In genomic region chr15:37585966-37586656, GRCh38 we compare ENCODE assay signal across 17 cellular contexts.
DNase-seq lines count a peak whose midpoint lies in the region; TF ChIP-seq lines count a peak whose summit lies in the region.
"Had no signal": no experiment of that assay in that cellular context is flagged by ENCODE, and none has a peak within 500 bp of the region (broad histone marks: within the 10 kb centered on the region; RNA-seq: fewer than 3 reads in every experiment).

No MANE protein-coding gene starts in this region.

- H3K79me2 ChIP-seq in GM23248 (ENCODE audit: insufficient read depth) = no peaks in the 10 kb centered on the region
- H3K79me2 ChIP-seq in hepatocyte = no peaks in the 10 kb centered on the region

- H3K9me3 ChIP-seq in GM23248 (ENCODE audit: low read depth) = no peaks in the 10 kb centered on the region
- no peaks in the 10 kb centered on the region for H3K9me3 ChIP-seq in hepatocyte (ENCODE audit: low read depth)
- H3K9me3 ChIP-seq: testis had no signal

- H3K9me2 ChIP-seq in GM23248 (ENCODE audit: insufficient read depth) = no peaks in the 10 kb centered on the region
- no peaks in the 10 kb centered on the region for H3K9me2 ChIP-seq in hepatocyte (replicated peaks; ENCODE audit: insufficient read depth)

- no peak overlapping the region for H3K9ac ChIP-seq in GM23248

- H3K4me3 ChIP-seq in GM23248 = peak overlapping the region; percentile 41; the same call in 1 of the 2 replicates
- H3K4me3 ChIP-seq in hepatocyte = no peak overlapping the region
- H3K4me3 ChIP-seq: testis had no signal

- DNase-seq in GM23248 (peak; percentile 80), T1000 (lab: John Stamatoyannopoulos, UW) (peak; percentile 50), fibroblast of peridontal ligament (ENCODE audit: extremely low read depth) (peak; percentile 3), smooth muscle cell of the brain vasculature (ENCODE audit: low read depth, low spot score) (peak; percentile 3), NCI-H2029 treated with DMSO at 0.1 percent for 48 hours (lab: John Stamatoyannopoulos, UW) (no peak), COLO829 (ENCODE audit: low spot score) (no peak), hepatocyte (ENCODE audit: low spot score) (no peak), NCI-H510A treated with DMSO at 0.1 percent for 48 hours (lab: John Stamatoyannopoulos, UW) (no peak)
- DNase-seq: activated CD4-positive, CD25-positive, alpha-beta regulatory T cell treated with anti-CD3 and anti-CD28 coated beads, Interleukin-2, amount 50 U/mL, for 72 hours; CD4-positive, CD25-positive, alpha-beta regulatory T cell; DMS79; NCI-H774; RPMI8226; stimulated activated CD4-positive, alpha-beta T cell treated with anti-CD3 and anti-CD28 coated beads, Interleukin-4, amount 100 ng/mL, for 1 hour; T-helper 1 cell; testis had no signal

- no peaks in the 10 kb centered on the region for H3K36me3 ChIP-seq in GM23248 (ENCODE audit: low read depth)
- no peaks in the 10 kb centered on the region for H3K36me3 ChIP-seq in hepatocyte (replicated peaks; ENCODE audit: insufficient read depth, low read depth)
- H3K36me3 ChIP-seq: breast epithelium had no signal

- H4K20me1 ChIP-seq in GM23248 (ENCODE audit: insufficient read depth) (no peaks in the 10 kb centered on the region), hepatocyte (ENCODE audit: insufficient read depth, poor library complexity, severe bottlenecking) (no peaks in the 10 kb centered on the region)

- H3K27me3 ChIP-seq in GM23248 (replicated peaks; ENCODE audit: insufficient read depth) (peaks cover 29% of the 10 kb centered on the region), hepatocyte (no peaks in the 10 kb centered on the region)
- H3K27me3 ChIP-seq: breast epithelium, testis had no signal

- H3K27ac ChIP-seq in GM23248 (0 out of 2 replicates have a peak overlapping the region, but pooled peaks have one; percentile 20), hepatocyte (no peak overlapping the region)
- H3K27ac ChIP-seq: breast epithelium, testis had no signal

- in situ Hi-C loops in GM23248 (cut with MboI) = no loop called here

- TF ChIP-seq CTCF in hepatocyte (IDR thresholded peaks at IDR 0.05; ENCODE audit: poor library complexity) = no peak

- peak overlapping the region; percentile 57 for H3K4me2 ChIP-seq in GM23248 (ENCODE audit: unreplicated experiment)
- H3K4me2 ChIP-seq in hepatocyte = no peak overlapping the region

- peak overlapping the region; percentile 9 for H2AFZ ChIP-seq in GM23248
- no peak overlapping the region for H2AFZ ChIP-seq in hepatocyte

- peaks cover 18% of the 10 kb centered on the region for H3F3A ChIP-seq in GM23248 (ENCODE audit: insufficient read depth)

- WGBS in GM23248 (ENCODE audit: low coverage in 1 of 2, low lambda C conversion rate in 2 of 2, missing lambda C conversion rate in 2 of 2), 2 experiments = 2 to 6% methylated on average over 12 of the region's 12 CpGs
- WGBS in hepatocyte (ENCODE audit: low lambda C conversion rate, missing lambda C conversion rate) = 88% methylated on average over 12 of the region's 12 CpGs

- H3K4me1 ChIP-seq in GM23248 (ENCODE audit: insufficient read depth) (peaks cover 12% of the 10 kb centered on the region), hepatocyte (ENCODE audit: insufficient read depth) (no peaks in the 10 kb centered on the region)
- H3K4me1 ChIP-seq: breast epithelium, testis had no signal

Comparison
In these comparisons a context has a peak if more than half of its experiments do, and no peak if none do; other contexts are left out.
1. DNase-seq: peak in GM23248 (single experiment), T1000 (single experiment), fibroblast of peridontal ligament (single experiment) and smooth muscle cell of the brain vasculature (single experiment); none in NCI-H2029 treated with DMSO at 0.1 percent for 48 hours (single experiment), COLO829 (single experiment), hepatocyte (single experiment) and NCI-H510A treated with DMSO at 0.1 percent for 48 hours (single experiment).